In the genomic region with DNA sequence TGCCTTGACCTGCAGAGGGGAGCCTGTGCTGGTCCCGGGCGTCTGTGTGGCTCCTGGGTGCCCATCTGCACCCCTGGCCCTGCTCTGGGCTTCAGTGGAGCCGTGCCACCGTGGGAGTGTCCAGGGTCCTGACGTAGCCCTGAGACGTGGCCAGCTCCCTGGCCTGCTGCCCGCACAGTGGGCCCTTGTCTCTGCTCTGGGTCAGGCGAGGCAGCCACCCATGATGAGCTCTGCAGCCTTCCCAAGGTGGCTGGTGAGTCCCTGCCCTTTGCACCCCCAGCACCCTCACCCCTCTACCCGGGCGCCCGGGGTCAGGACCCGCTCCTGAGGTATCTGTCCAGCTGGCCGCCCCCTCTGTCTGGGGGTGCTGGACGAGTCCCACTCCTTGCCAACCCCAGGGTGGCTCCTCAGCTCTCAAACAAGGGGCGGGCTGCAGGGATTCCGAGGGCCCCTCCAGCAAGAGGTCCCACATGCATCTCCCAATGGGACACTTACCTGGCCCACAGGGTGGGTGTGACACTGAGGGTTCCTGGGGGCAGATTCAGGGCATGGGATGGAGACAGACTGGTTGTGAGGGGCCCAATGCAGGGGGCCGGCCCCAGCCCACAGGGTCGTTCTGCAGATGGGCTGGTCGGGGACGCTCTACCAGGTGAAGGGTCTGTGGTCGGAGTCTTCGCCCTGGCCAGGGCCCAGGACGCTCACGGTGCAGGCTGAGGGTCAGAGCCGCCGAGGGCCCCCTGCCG, we compare ENCODE assay signal across 19 cellular contexts. TPM values are rescaled to one million over a fixed set of nuclear protein-coding genes. Genes with fewer than 3 reads are reported as not detected.
DNase-seq lines count a peak whose midpoint lies in the region; ATAC-seq, FAIRE-seq and TF ChIP-seq lines count a peak whose summit lies in the region.
"Had no signal": no experiment of that assay in that cellular context is flagged by ENCODE, and none has a peak within 500 bp of the region (broad histone marks: within the 10 kb centered on the region; RNA-seq: fewer than 3 reads in every experiment).

No MANE protein-coding gene starts in this region.

- TF ChIP-seq EP300 in HepG2 (IDR thresholded peaks at IDR 0.05; ENCODE audit: low read depth in 2 of 2, low read length in 2 of 2) (no peak), HepG2 (CRISPR knock-in tag; IDR thresholded peaks at IDR 0.05; ENCODE audit: borderline replicate concordance) (no peak)

- H3K4me3 ChIP-seq in dorsolateral prefrontal cortex (peak overlapping the region in 41 of 59 donors; percentile 3 to 57 (median 27)), HepG2 (replicated peaks in 1 of 3; ENCODE audit: insufficient read depth in 1 of 3, low read depth in 2 of 3, low read length in 3 of 3) (peak overlapping the region in 1 of 3 experiments; percentile 85; a peak in 2 of 6 replicates)
- H3K4me3 ChIP-seq: esophagus squamous epithelium had no signal

- H3K9me3 Mint-ChIP-seq in stimulated activated memory B cell treated with anti-CD40 and anti-IgM and Interleukin-4, amounts not matched to agents 10 μg/mL and 1 μg/mL and 100 μg/mL, for 72 hours: no peaks in the 10 kb centered on the region
- H3K9me3 Mint-ChIP-seq: activated naive CD4-positive, alpha-beta T cell treated with anti-CD3 and anti-CD28 coated beads, Interleukin-2, amount 50 U/mL, for 72 hours; CD4-positive, alpha-beta memory T cell; H9; mesothelial cell of epicardium had no signal

- H3K27ac Mint-ChIP-seq in stimulated activated memory B cell treated with anti-CD40 and anti-IgM and Interleukin-4, amounts not matched to agents 10 μg/mL and 1 μg/mL and 100 μg/mL, for 72 hours: no peak overlapping the region
- H3K27ac Mint-ChIP-seq: activated naive CD4-positive, alpha-beta T cell treated with anti-CD3 and anti-CD28 coated beads, Interleukin-2, amount 50 U/mL, for 72 hours; CD4-positive, alpha-beta memory T cell; H9; mesothelial cell of epicardium; progenitor cell of endocrine pancreas had no signal

- peaks cover under 1 to 6% of the 10 kb centered on the region in 2 experiments; a peak in 3 of 5 replicates for H3K36me3 ChIP-seq in HepG2 (replicated peaks in 1 of 2; ENCODE audit: control insufficient read depth in 1 of 2, insufficient read depth in 2 of 2, low read length in 2 of 2)
- H3K36me3 ChIP-seq: esophagus squamous epithelium had no signal

- peaks cover 0 to 1% (median 0%) of the 10 kb centered on the region in 45 donors for H3K27me3 ChIP-seq in dorsolateral prefrontal cortex
- H3K27me3 ChIP-seq in HepG2 (ENCODE audit: control insufficient read depth in 1 of 2, insufficient read depth in 2 of 2, low read length in 2 of 2): no peaks in the 10 kb centered on the region; a peak in 1 of 5 replicates

- peak overlapping the region; percentile 88 for H3K4me2 ChIP-seq in HepG2 (ENCODE audit: low read depth, low read length)

- no peak for TF ChIP-seq RAD21 in HepG2 (CRISPR knock-in tag; IDR thresholded peaks at IDR 0.05)

- POLR2A ChIA-PET in HepG2 (lab: Yijun Ruan, JAX): interaction anchor here (0.7 to 4.2 kb wide), 3 partner anchors 34 to 110 kb away, joined by 3 to 218 read pairs (median 20); partner anchors contain the start of genes GAL3ST2 and ING5

- peaks cover 7% of the 10 kb centered on the region for H3K4me1 Mint-ChIP-seq in stimulated activated memory B cell treated with anti-CD40 and anti-IgM and Interleukin-4, amounts not matched to agents 10 μg/mL and 1 μg/mL and 100 μg/mL, for 72 hours
- H3K4me1 Mint-ChIP-seq: CD4-positive, alpha-beta memory T cell had no signal

- WGBS in HepG2 (ENCODE audit: low lambda C conversion rate): 94% methylated on average over 17 of the region's 27 CpGs

- TF ChIP-seq POLR2A in GM12891 (IDR thresholded peaks at IDR 0.05; ENCODE audit: low read depth, low read length) (no peak), HepG2 (IDR thresholded peaks at IDR 0.05; ENCODE audit: insufficient read depth in 1 of 2, low read depth in 2 of 2, low read length in 2 of 2) (no peak)

- intact Hi-C loops in dorsolateral prefrontal cortex (cut with DNase I) (loop anchor here in 1 of 2 donors (2.0 kb wide), 1 partner anchor 77 kb away; the partner anchor contains the start of gene D2HGDH), HepG2 (cut with micrococcal nuclease; ENCODE audit: unreplicated experiment) (no loop called here)

- no peak overlapping the region for H3K4me3 Mint-ChIP-seq in stimulated activated memory B cell treated with anti-CD40 and anti-IgM and Interleukin-4, amounts not matched to agents 10 μg/mL and 1 μg/mL and 100 μg/mL, for 72 hours
- H3K4me3 Mint-ChIP-seq: CD4-positive, alpha-beta memory T cell; H9; mesothelial cell of epicardium had no signal

- no peak overlapping the region for H2AFZ ChIP-seq in HepG2 (ENCODE audit: low read length)

- FAIRE-seq in GM12891 (lab: Jason Lieb, UNC) (no peak), HepG2 (lab: Jason Lieb, UNC) (no peak)
- FAIRE-seq: GM18507 had no signal

- peak overlapping the region; percentile 90 for H3K9ac ChIP-seq in HepG2 (ENCODE audit: insufficient read depth, low read depth, low read length)

- H3K4me1 ChIP-seq in HepG2 (ENCODE audit: insufficient read depth, low read length): peaks cover 36% of the 10 kb centered on the region
- H3K4me1 ChIP-seq: esophagus squamous epithelium had no signal

- ATAC-seq in HepG2: no peak
- ATAC-seq in stimulated activated memory B cell treated with anti-CD40 and anti-IgM and Interleukin-4, amounts not matched to agents 10 μg/mL and 1 μg/mL and 100 μg/mL, for 72 hours: peak; percentile 1
- ATAC-seq: activated naive CD4-positive, alpha-beta T cell treated with anti-CD3 and anti-CD28 coated beads, Interleukin-2, amount 50 U/mL, for 72 hours had no signal

- peaks cover 52% of the 10 kb centered on the region for H3K79me2 ChIP-seq in HepG2 (ENCODE audit: insufficient read depth, low read length)

- H4K20me1 ChIP-seq in HepG2 (ENCODE audit: insufficient read depth, low read length): peaks cover 10% of the 10 kb centered on the region; the same call in 1 of the 2 replicates

- CTCF ChIA-PET in HepG2 (lab: Yijun Ruan, JAX; ENCODE audit: low intra/inter-chr PET ratio, low total read pairs): no interaction called here

- peaks cover 34% of the 10 kb centered on the region for H3K27me3 Mint-ChIP-seq in stimulated activated memory B cell treated with anti-CD40 and anti-IgM and Interleukin-4, amounts not matched to agents 10 μg/mL and 1 μg/mL and 100 μg/mL, for 72 hours
- H3K27me3 Mint-ChIP-seq: CD4-positive, alpha-beta memory T cell had no signal

- H3K27ac ChIP-seq in dorsolateral prefrontal cortex: peak overlapping the region in 37 of 59 donors; percentile 3 to 81 (median 51)
- H3K27ac ChIP-seq in HepG2 (ENCODE audit: extremely low read length, insufficient read depth, low read length): no peak overlapping the region
- H3K27ac ChIP-seq: esophagus squamous epithelium had no signal

- TF ChIP-seq CTCF in dorsolateral prefrontal cortex (IDR thresholded peaks at IDR 0.05 in 54 of 56, conservative IDR thresholded peaks at IDR 0.05 in 2 of 56; ENCODE audit: low read depth in 1 of 56, partially characterized antibody in 56 of 56) (no peak), HepG2 (CRISPR knock-in tag; IDR thresholded peaks at IDR 0.05) (no peak)

- in situ Hi-C loops in HepG2 (cut with HindIII; ENCODE audit: extremely low pct_ligation_motif_present, low pct_unique_long_range_greater_than_20kb): no loop called here

- H3K36me3 Mint-ChIP-seq in stimulated activated memory B cell treated with anti-CD40 and anti-IgM and Interleukin-4, amounts not matched to agents 10 μg/mL and 1 μg/mL and 100 μg/mL, for 72 hours: no peaks in the 10 kb centered on the region
- H3K36me3 Mint-ChIP-seq: activated naive CD4-positive, alpha-beta T cell treated with anti-CD3 and anti-CD28 coated beads, Interleukin-2, amount 50 U/mL, for 72 hours; CD4-positive, alpha-beta memory T cell; mesothelial cell of epicardium had no signal

- no peaks in the 10 kb centered on the region for H3K9me3 ChIP-seq in HepG2 (ENCODE audit: low read length)
- H3K9me3 ChIP-seq: esophagus squamous epithelium had no signal

- BruUV-seq in HepG2 (replicated peaks; lab: Mats Ljungman, UMichigan): no TSS peak

- DNase-seq in GM12891 (ENCODE audit: insufficient read length, low spot score) (peak; percentile 22), dorsolateral prefrontal cortex (peak in 9 of 10 donors; percentile 64 to 82 (median 71)), HepG2 (ENCODE audit: low spot score) (no peak), NCI-H1092 treated with DMSO at 0.1 percent for 48 hours (lab: John Stamatoyannopoulos, UW) (no peak), ureter (ENCODE audit: low spot score) (no peak), GDM1 (lab: John Stamatoyannopoulos, UW) (no peak)
- DNase-seq: CD4-positive, alpha-beta memory T cell; cerebellar nuclear complex; EL; esophagus squamous epithelium; NCI-H2081; stimulated activated CD4-positive, alpha-beta T cell treated with anti-CD3 and anti-CD28 coated beads, Interleukin-4, amount 100 ng/mL, for 4 hours; stimulated activated naive CD4-positive, alpha-beta T cell had no signal

RNA-seq across cellular contexts. Expression of gene NEU4, which starts 2.4 kb away (rescaled TPM):
- polyA plus RNA-seq in GM12891 (2012; ENCODE audit: low read depth, missing spikeins): 0.69 TPM
- 10 to 100 TPM in 67 of 120 experiments, 1 to 10 TPM in 53; 3.6 to 22.1 (median 10.4) TPM for total RNA-seq in dorsolateral prefrontal cortex
- 104 and 107 TPM in 2 replicates for total RNA-seq in HepG2 (2016; rRNA removed; fragmentation: Illumina TruSeq; extraction: Trizol)
- total RNA-seq in HepG2 (2016; cell fraction: cytosol; rRNA removed; fragmentation: Illumina TruSeq; extraction: Trizol; ENCODE audit: low read depth): 27.0 and 30.1 TPM in 2 replicates
- total RNA-seq in HepG2 (2016; cell fraction: insoluble cytoplasmic fraction; rRNA removed; fragmentation: Illumina TruSeq; extraction: Trizol): 108 and 118 TPM in 2 replicates
- 67.8 and 70.6 TPM in 2 replicates for total RNA-seq in HepG2 (2016; cell fraction: membrane; rRNA removed; fragmentation: Illumina TruSeq; extraction: Trizol)
- total RNA-seq in HepG2 (2016; cell fraction: nucleus; rRNA removed; fragmentation: Illumina TruSeq; extraction: Trizol): 43.9 and 53.0 TPM in 2 replicates
- 53.5 and 71.4 TPM in 2 replicates for polyA plus RNA-seq in HepG2 (2011; rRNA removed)
- 52.8 and 126 TPM in 2 replicates for polyA plus RNA-seq in HepG2 (2011; cell fraction: cytosol; rRNA removed)
- 167 and 187 TPM in 2 replicates for polyA plus RNA-seq in HepG2 (2011; cell fraction: nucleus; rRNA removed)
- polyA plus RNA-seq in HepG2 (2012): 34.5 and 40.6 TPM in 2 replicates
- polyA plus RNA-seq in HepG2 (2016; cell fraction: cytosol; fragmentation: Illumina TruSeq; extraction: Trizol; ENCODE audit: low read depth): 23.8 and 25.7 TPM in 2 replicates
- 96.8 and 121 TPM in 2 replicates for polyA plus RNA-seq in HepG2 (2016; cell fraction: insoluble cytoplasmic fraction; fragmentation: Illumina TruSeq; extraction: Trizol; ENCODE audit: low read depth)
- 48.5 and 51.3 TPM in 2 replicates for polyA plus RNA-seq in HepG2 (2016; cell fraction: membrane; fragmentation: Illumina TruSeq; extraction: Trizol; ENCODE audit: low read depth)
- 84.0 and 95.2 TPM in 2 replicates for polyA plus RNA-seq in HepG2 (2016; cell fraction: nucleus; fragmentation: Illumina TruSeq; extraction: Trizol; ENCODE audit: insufficient read depth, low read depth)
- polyA minus RNA-seq in HepG2 (2011; rRNA and poly(A)+ RNA removed; ENCODE audit: low replicate concordance): 114 TPM in 1 of 2 replicates, not detected in the other
- polyA minus RNA-seq in HepG2 (2011; cell fraction: cytosol; rRNA and poly(A)+ RNA removed): 45.5 and 50.7 TPM in 2 replicates
- polyA minus RNA-seq in HepG2 (2011; cell fraction: nucleus; rRNA and poly(A)+ RNA removed): 32.4 and 35.0 TPM in 2 replicates
- 0.49 TPM for total RNA-seq in ureter
- total RNA-seq: esophagus squamous epithelium had no signal

RNA-seq across cellular contexts. Expression of gene GAL3ST2, which starts 34.8 kb away (rescaled TPM):
- polyA plus RNA-seq in GM12891 (2012; ENCODE audit: low read depth, missing spikeins): 0.21 TPM
- total RNA-seq in dorsolateral prefrontal cortex (1 to 10 TPM in 91 of 120 experiments, under 1 TPM in 27, not detected in 2; 0.42 to 4.8 (median 1.5) TPM), HepG2 (2016; rRNA removed; fragmentation: Illumina TruSeq; extraction: Trizol) (0.20 and 0.72 TPM in 2 replicates), ureter (0.47 TPM)
- 0.30 TPM in 1 of 2 replicates, not detected in the other for total RNA-seq in HepG2 (2016; cell fraction: cytosol; rRNA removed; fragmentation: Illumina TruSeq; extraction: Trizol; ENCODE audit: low read depth)
- 0.32 and 0.36 TPM in 2 replicates for total RNA-seq in HepG2 (2016; cell fraction: insoluble cytoplasmic fraction; rRNA removed; fragmentation: Illumina TruSeq; extraction: Trizol)
- total RNA-seq in HepG2 (2016; cell fraction: membrane; rRNA removed; fragmentation: Illumina TruSeq; extraction: Trizol): 0.34 and 0.52 TPM in 2 replicates
- total RNA-seq in HepG2 (2016; cell fraction: nucleus; rRNA removed; fragmentation: Illumina TruSeq; extraction: Trizol): 0.72 and 0.75 TPM in 2 replicates
- 0.17 and 0.30 TPM in 2 replicates for polyA plus RNA-seq in HepG2 (2011; rRNA removed)
- polyA plus RNA-seq in HepG2 (2011; cell fraction: cytosol; rRNA removed): 0.14 and 0.27 TPM in 2 replicates
- polyA plus RNA-seq in HepG2 (2011; cell fraction: nucleus; rRNA removed): 4.0 and 5.9 TPM in 2 replicates
- polyA plus RNA-seq in HepG2 (2012): 0.87 and 1.1 TPM in 2 replicates
- 0.07 TPM in 1 of 2 replicates, not detected in the other for polyA plus RNA-seq in HepG2 (2016; cell fraction: cytosol; fragmentation: Illumina TruSeq; extraction: Trizol; ENCODE audit: low read depth)
- 0.29 and 0.79 TPM in 2 replicates for polyA plus RNA-seq in HepG2 (2016; cell fraction: insoluble cytoplasmic fraction; fragmentation: Illumina TruSeq; extraction: Trizol; ENCODE audit: low read depth)
- polyA plus RNA-seq in HepG2 (2016; cell fraction: membrane; fragmentation: Illumina TruSeq; extraction: Trizol; ENCODE audit: low read depth): 0.31 and 0.40 TPM in 2 replicates
- polyA plus RNA-seq in HepG2 (2016; cell fraction: nucleus; fragmentation: Illumina TruSeq; extraction: Trizol; ENCODE audit: insufficient read depth, low read depth): 2.5 and 3.4 TPM in 2 replicates
- polyA minus RNA-seq in HepG2 (2011; rRNA and poly(A)+ RNA removed; ENCODE audit: low replicate concordance): 2.6 TPM in 1 of 2 replicates, not detected in the other
- polyA minus RNA-seq in HepG2 (2011; cell fraction: cytosol; rRNA and poly(A)+ RNA removed): 1.1 and 1.4 TPM in 2 replicates
- 1.9 and 2.1 TPM in 2 replicates for polyA minus RNA-seq in HepG2 (2011; cell fraction: nucleus; rRNA and poly(A)+ RNA removed)

RNA-seq across cellular contexts. Expression of gene PDCD1, which starts 47.3 kb away (rescaled TPM):
- 8.4 TPM for polyA plus RNA-seq in GM12891 (2012; ENCODE audit: low read depth, missing spikeins)
- total RNA-seq in dorsolateral prefrontal cortex: under 1 TPM in 5 of 120 experiments, not detected in 115; 0.24 to 0.59 (median 0.50) TPM
- not detected in 2 replicates for total RNA-seq in HepG2 (2016; rRNA removed; fragmentation: Illumina TruSeq; extraction: Trizol)
- not detected in 2 replicates for total RNA-seq in HepG2 (2016; cell fraction: cytosol; rRNA removed; fragmentation: Illumina TruSeq; extraction: Trizol; ENCODE audit: low read depth)
- 0.11 TPM in 1 of 2 replicates, not detected in the other for total RNA-seq in HepG2 (2016; cell fraction: insoluble cytoplasmic fraction; rRNA removed; fragmentation: Illumina TruSeq; extraction: Trizol)
- total RNA-seq in HepG2 (2016; cell fraction: membrane; rRNA removed; fragmentation: Illumina TruSeq; extraction: Trizol): 0.09 TPM in 1 of 2 replicates, not detected in the other
- total RNA-seq in HepG2 (2016; cell fraction: nucleus; rRNA removed; fragmentation: Illumina TruSeq; extraction: Trizol): 0.59 TPM in 1 of 2 replicates, not detected in the other
- polyA plus RNA-seq in HepG2 (2011; rRNA removed): 0.04 and 0.31 TPM in 2 replicates
- polyA plus RNA-seq in HepG2 (2011; cell fraction: cytosol; rRNA removed): 0.15 and 0.24 TPM in 2 replicates
- polyA plus RNA-seq in HepG2 (2011; cell fraction: nucleus; rRNA removed): 0.18 and 0.19 TPM in 2 replicates
- not detected in 2 replicates for polyA plus RNA-seq in HepG2 (2012)
- polyA plus RNA-seq in HepG2 (2016; cell fraction: cytosol; fragmentation: Illumina TruSeq; extraction: Trizol; ENCODE audit: low read depth): 0.41 TPM in 1 of 2 replicates, not detected in the other
- not detected in 2 replicates for polyA plus RNA-seq in HepG2 (2016; cell fraction: insoluble cytoplasmic fraction; fragmentation: Illumina TruSeq; extraction: Trizol; ENCODE audit: low read depth)
- not detected in 2 replicates for polyA plus RNA-seq in HepG2 (2016; cell fraction: membrane; fragmentation: Illumina TruSeq; extraction: Trizol; ENCODE audit: low read depth)
- polyA plus RNA-seq in HepG2 (2016; cell fraction: nucleus; fragmentation: Illumina TruSeq; extraction: Trizol; ENCODE audit: insufficient read depth, low read depth): not detected in 2 replicates
- 0.70 TPM in 1 of 2 replicates, not detected in the other for polyA minus RNA-seq in HepG2 (2011; rRNA and poly(A)+ RNA removed; ENCODE audit: low replicate concordance)
- not detected in 2 replicates for polyA minus RNA-seq in HepG2 (2011; cell fraction: cytosol; rRNA and poly(A)+ RNA removed)
- not detected in 2 replicates for polyA minus RNA-seq in HepG2 (2011; cell fraction: nucleus; rRNA and poly(A)+ RNA removed)
- 0.57 TPM for total RNA-seq in ureter
- total RNA-seq: mesothelial cell of epicardium, progenitor cell of endocrine pancreas had no signal

RNA-seq across cellular contexts. Expression of gene RTP5, which starts 58.1 kb away (rescaled TPM):
- polyA plus RNA-seq in GM12891 (2012; ENCODE audit: low read depth, missing spikeins): 0.17 TPM
- total RNA-seq in dorsolateral prefrontal cortex (10 to 100 TPM in 54 of 120 experiments, 1 to 10 TPM in 66; 3.2 to 24.1 (median 9.7) TPM), HepG2 (2016; rRNA removed; fragmentation: Illumina TruSeq; extraction: Trizol) (not detected in 2 replicates), ureter (0.21 TPM)
- total RNA-seq in HepG2 (2016; cell fraction: cytosol; rRNA removed; fragmentation: Illumina TruSeq; extraction: Trizol; ENCODE audit: low read depth): not detected in 2 replicates
- not detected in 2 replicates for total RNA-seq in HepG2 (2016; cell fraction: insoluble cytoplasmic fraction; rRNA removed; fragmentation: Illumina TruSeq; extraction: Trizol)
- not detected in 2 replicates for total RNA-seq in HepG2 (2016; cell fraction: membrane; rRNA removed; fragmentation: Illumina TruSeq; extraction: Trizol)
- total RNA-seq in HepG2 (2016; cell fraction: nucleus; rRNA removed; fragmentation: Illumina TruSeq; extraction: Trizol): not detected in 2 replicates
- not detected in 2 replicates for polyA plus RNA-seq in HepG2 (2011; rRNA removed)
- polyA plus RNA-seq in HepG2 (2011; cell fraction: cytosol; rRNA removed): not detected in 2 replicates
- not detected in 2 replicates for polyA plus RNA-seq in HepG2 (2011; cell fraction: nucleus; rRNA removed)
- polyA plus RNA-seq in HepG2 (2012): not detected in 2 replicates
- not detected in 2 replicates for polyA plus RNA-seq in HepG2 (2016; cell fraction: cytosol; fragmentation: Illumina TruSeq; extraction: Trizol; ENCODE audit: low read depth)
- not detected in 2 replicates for polyA plus RNA-seq in HepG2 (2016; cell fraction: insoluble cytoplasmic fraction; fragmentation: Illumina TruSeq; extraction: Trizol; ENCODE audit: low read depth)
- polyA plus RNA-seq in HepG2 (2016; cell fraction: membrane; fragmentation: Illumina TruSeq; extraction: Trizol; ENCODE audit: low read depth): not detected in 2 replicates
- polyA plus RNA-seq in HepG2 (2016; cell fraction: nucleus; fragmentation: Illumina TruSeq; extraction: Trizol; ENCODE audit: insufficient read depth, low read depth): not detected in 2 replicates
- polyA minus RNA-seq in HepG2 (2011; rRNA and poly(A)+ RNA removed; ENCODE audit: low replicate concordance): not detected in 2 replicates
- polyA minus RNA-seq in HepG2 (2011; cell fraction: cytosol; rRNA and poly(A)+ RNA removed): not detected in 2 replicates
- polyA minus RNA-seq in HepG2 (2011; cell fraction: nucleus; rRNA and poly(A)+ RNA removed): not detected in 2 replicates
- total RNA-seq: H9, mesothelial cell of epicardium, progenitor cell of endocrine pancreas had no signal
- polyA plus RNA-seq: CD4-positive, alpha-beta memory T cell had no signal

Comparison
In these comparisons a context has a peak if more than half of its experiments do, and no peak if none do; other contexts are left out.
1. DNase-seq: peak in GM12891 (single experiment) and dorsolateral prefrontal cortex (9 of 10); none in HepG2 (single experiment), NCI-H1092 treated with DMSO at 0.1 percent for 48 hours (single experiment), ureter (single experiment) and GDM1 (single experiment).